ENCODE assay signal across 31 cellular contexts in genomic region chr3:69063636-69064035, GRCh38. TPM values are rescaled to one million over a fixed set of nuclear protein-coding genes. Genes with fewer than 3 reads are reported as not detected.
A peak's percentile ranks its signal among the peaks of the same experiment; 100 is the strongest.
DNase-seq lines count a peak whose midpoint lies in the region; ATAC-seq and TF ChIP-seq lines count a peak whose summit lies in the region.
"Had no signal": no experiment of that assay in that cellular context is flagged by ENCODE, and none has a peak within 500 bp of the region (broad histone marks: within the 10 kb centered on the region; RNA-seq: fewer than 3 reads in every experiment).

No MANE protein-coding gene starts in this region.

- H3K4me1 Mint-ChIP-seq in activated naive CD4-positive, alpha-beta T cell treated with anti-CD3 and anti-CD28 coated beads, Interleukin-2, amount 50 U/mL, for 24 hours: peaks cover 58% of the 10 kb centered on the region
- H3K4me1 Mint-ChIP-seq in nephron progenitor cell: no peaks in the 10 kb centered on the region
- H3K4me1 Mint-ChIP-seq: brain had no signal

- no peaks in the 10 kb centered on the region for H3K9me3 Mint-ChIP-seq in activated naive CD4-positive, alpha-beta T cell treated with anti-CD3 and anti-CD28 coated beads, Interleukin-2, amount 50 U/mL, for 24 hours
- no peaks in the 10 kb centered on the region for H3K9me3 Mint-ChIP-seq in nephron progenitor cell
- H3K9me3 Mint-ChIP-seq: activated T-cell treated with anti-CD3 and anti-CD28 coated beads, Interleukin-2, amount 50 U/mL, for 4 hours; brain had no signal

- intact Hi-C loops in body of pancreas (cut with DNase I): no loop called here
- intact Hi-C loops in left cardiac atrium (cut with DNase I): no loop called here

- peaks cover 43% of the 10 kb centered on the region for H3K36me3 ChIP-seq in KOPT-K1 (ENCODE audit: insufficient read depth, low read length)
- peaks cover 0 to 14% of the 10 kb centered on the region in 2 donors for H3K36me3 ChIP-seq in body of pancreas (replicated peaks in 1 of 2; ENCODE audit: insufficient read depth in 1 of 2, low read depth in 2 of 2)
- H3K36me3 ChIP-seq: uterus had no signal

- no peak overlapping the region for H3K4me3 ChIP-seq in body of pancreas
- H3K4me3 ChIP-seq: BLaER1 treated with 17β-estradiol and CSF1 and Interleukin-3, amounts not matched to agents 10 nM and 100 nM; esophagus muscularis mucosa; GM23248; hepatocyte; left lung; pancreas; SK-N-MC; uterus had no signal

- H3K27ac ChIP-seq in KOPT-K1 (ENCODE audit: low read depth, low read length, poor library complexity, severe bottlenecking): peak overlapping the region; percentile 36
- H3K27ac ChIP-seq in body of pancreas: no peak overlapping the region
- H3K27ac ChIP-seq in RWPE1: no peak overlapping the region
- H3K27ac ChIP-seq: BLaER1 treated with 17β-estradiol and CSF1 and Interleukin-3, amounts not matched to agents 10 nM and 100 nM; esophagus muscularis mucosa; GM23248; hepatocyte; HL-60; left lung; pancreas; SK-N-MC; uterus; VCaP had no signal

- H3K27me3 ChIP-seq in body of pancreas: no peaks in the 10 kb centered on the region
- H3K27me3 ChIP-seq: BLaER1 treated with 17β-estradiol and CSF1 and Interleukin-3, amounts not matched to agents 10 nM and 100 nM; esophagus muscularis mucosa; hepatocyte; left lung; pancreas; uterus had no signal

- DNase-seq in activated naive CD4-positive, alpha-beta T cell treated with Interleukin-2 at 50 U/mL for 16 hours: no peak
- DNase-seq in body of pancreas (no peak), nephron progenitor cell (no peak), RWPE1 (ENCODE audit: low spot score) (no peak), epidermal melanocyte (ENCODE audit: insufficient read length, low spot score) (no peak), left cardiac atrium (no peak)
- DNase-seq: activated CD4-positive, alpha-beta T cell treated with anti-CD3 and anti-CD28 coated beads, Interleukin-2, amount 50 U/mL, for 48 hours; activated T-cell treated with anti-CD3 and anti-CD28 coated beads, Interleukin-2, amount 50 U/mL, for 4 hours; effector CD8-positive, alpha-beta T cell; GM23248; left lung; midbrain; NCI-H1105; NCI-H1930; NCI-H226; pancreas; right cardiac atrium; stimulated activated CD4-positive, alpha-beta T cell treated with anti-CD3 and anti-CD28 coated beads, Interleukin-4, amount 100 ng/mL, for 24 hours; stimulated activated naive B cell treated with anti-CD40 and anti-IgM and Interleukin-4, amounts not matched to agents 10 μg/mL and 1 μg/mL and 100 μg/mL, for 72 hours; uterus had no signal

- H3K27me3 Mint-ChIP-seq in activated naive CD4-positive, alpha-beta T cell treated with anti-CD3 and anti-CD28 coated beads, Interleukin-2, amount 50 U/mL, for 24 hours: no peaks in the 10 kb centered on the region
- no peaks in the 10 kb centered on the region for H3K27me3 Mint-ChIP-seq in nephron progenitor cell (ENCODE audit: low read depth, poor library complexity)
- H3K27me3 Mint-ChIP-seq: brain; stimulated activated naive B cell treated with anti-CD40 and anti-IgM and Interleukin-4, amounts not matched to agents 10 μg/mL and 1 μg/mL and 100 μg/mL, for 72 hours had no signal

- WGBS in body of pancreas, 2 donors: 70 to 80% methylated on average over 2 of the region's 2 CpGs

- CTCF ChIA-PET in RWPE1 (lab: Yijun Ruan, JAX): no interaction called here

- ATAC-seq in body of pancreas (peak; percentile 48), left cardiac atrium (no peak)
- ATAC-seq: HepG2; left lung; pancreas; right cardiac atrium; stimulated activated naive B cell treated with anti-CD40 and anti-IgM and Interleukin-4, amounts not matched to agents 10 μg/mL and 1 μg/mL and 100 μg/mL, for 72 hours had no signal

- peaks cover 10% of the 10 kb centered on the region for H3K4me1 ChIP-seq in body of pancreas
- H3K4me1 ChIP-seq: esophagus muscularis mucosa, left lung, pancreas, uterus had no signal

- H3K9me3 ChIP-seq in KOPT-K1 (ENCODE audit: insufficient read depth, low read length, poor library complexity, severe bottlenecking) (peaks cover 2% of the 10 kb centered on the region), body of pancreas (no peaks in the 10 kb centered on the region)
- H3K9me3 ChIP-seq: esophagus muscularis mucosa, left lung, pancreas, uterus had no signal

- peaks cover 23% of the 10 kb centered on the region for H3K36me3 Mint-ChIP-seq in activated naive CD4-positive, alpha-beta T cell treated with anti-CD3 and anti-CD28 coated beads, Interleukin-2, amount 50 U/mL, for 24 hours
- peaks cover 66% of the 10 kb centered on the region for H3K36me3 Mint-ChIP-seq in nephron progenitor cell (ENCODE audit: low read depth)

- TF ChIP-seq POLR2A in body of pancreas (IDR thresholded peaks at IDR 0.05): no peak

- TF ChIP-seq CTCF in body of pancreas (IDR thresholded peaks at IDR 0.05) (no peak), nephron progenitor cell (IDR thresholded peaks at IDR 0.05) (no peak), RWPE1 (conservative IDR thresholded peaks at IDR 0.05; ENCODE audit: low read depth) (no peak)

- POLR2A ChIA-PET in RWPE1 (lab: Yijun Ruan, JAX; ENCODE audit: low non-redundant PET): no interaction called here

- H3K27ac Mint-ChIP-seq in activated naive CD4-positive, alpha-beta T cell treated with anti-CD3 and anti-CD28 coated beads, Interleukin-2, amount 50 U/mL, for 24 hours: peak overlapping the region; percentile 38
- H3K27ac Mint-ChIP-seq in nephron progenitor cell: peak overlapping the region; percentile 25
- H3K27ac Mint-ChIP-seq: brain had no signal

- no peak overlapping the region for H3K4me3 Mint-ChIP-seq in activated naive CD4-positive, alpha-beta T cell treated with anti-CD3 and anti-CD28 coated beads, Interleukin-2, amount 50 U/mL, for 24 hours
- no peak overlapping the region for H3K4me3 Mint-ChIP-seq in nephron progenitor cell
- H3K4me3 Mint-ChIP-seq: activated T-cell treated with anti-CD3 and anti-CD28 coated beads, Interleukin-2, amount 50 U/mL, for 4 hours; brain; stimulated activated naive B cell treated with anti-CD40 and anti-IgM and Interleukin-4, amounts not matched to agents 10 μg/mL and 1 μg/mL and 100 μg/mL, for 72 hours had no signal

RNA-seq across cellular contexts. Expression of gene TMF1, which starts 11.5 kb away (rescaled TPM):
- total RNA-seq in body of pancreas (10 to 100 TPM; 16.8 to 17.1 TPM), left cardiac atrium (10 to 100 TPM; 21.4 to 29.6 TPM)

RNA-seq across cellular contexts. Expression of gene UBA3, which starts 16.5 kb away (rescaled TPM):
- total RNA-seq in body of pancreas: 10 to 100 TPM; 23.3 to 47.5 TPM
- 10 to 100 TPM; 55.0 to 56.8 TPM for total RNA-seq in left cardiac atrium

RNA-seq across cellular contexts. Expression of gene ARL6IP5, which starts 21.1 kb away (rescaled TPM):
- total RNA-seq in body of pancreas: 10 to 100 TPM; 34.6 to 73.9 TPM
- 100 to 1,000 TPM; 165 to 166 TPM for total RNA-seq in left cardiac atrium

RNA-seq across cellular contexts. Expression of gene EOGT, which starts 50.2 kb away (rescaled TPM):
- total RNA-seq in body of pancreas (10 to 100 TPM in 1 of 2 donors, 1 to 10 TPM in 1; 9.9 to 15.6 TPM), left cardiac atrium (10 to 100 TPM; 34.8 to 58.9 TPM)

RNA-seq across cellular contexts. Expression of gene LMOD3, which starts 58.8 kb away (rescaled TPM):
- total RNA-seq in body of pancreas: under 1 TPM in 1 of 2 donors, not detected in 1; 0.33 TPM
- total RNA-seq in left cardiac atrium: 10 to 100 TPM; 49.2 to 52.8 TPM
- total RNA-seq: activated T-cell treated with anti-CD3 and anti-CD28 coated beads, Interleukin-2, amount 50 U/mL, for 4 hours; GM23248; hepatocyte; HepG2; T-helper 2 cell treated with Interferon-gamma antibody and Interleukin-4, amounts not matched to agents 100 ng/mL and 5 ng/mL, for 36 hours had no signal
